Comparison of ENCODE assay signal across 1 cellular context in genomic region chr1:24910210-24910609, GRCh38.
TF ChIP-seq lines count a peak whose summit lies in the region.

No MANE protein-coding gene starts in this region.

TF ChIP-seq in SK-N-SH treated with all-trans-retinoic acid at 6 μM for 48 hours, 23 proteins besides CTCF, POLR2A, EP300 and RAD21 (continued from another document):
- TF ChIP-seq TSHZ2 (CRISPR knock-in tag; IDR thresholded peaks at IDR 0.05) (no peak), CSDC2 (CRISPR knock-in tag; IDR thresholded peaks at IDR 0.05) (no peak), GLIS3 (CRISPR knock-in tag; IDR thresholded peaks at IDR 0.05) (no peak), POU6F1 (CRISPR knock-in tag; IDR thresholded peaks at IDR 0.05; ENCODE audit: borderline replicate concordance, low read depth) (no peak), CREB5 (CRISPR knock-in tag; IDR thresholded peaks at IDR 0.05; ENCODE audit: low read depth) (no peak), ZFP30 (CRISPR knock-in tag; IDR thresholded peaks at IDR 0.05) (no peak)
